In genomic region chr9:18608371-18608770, GRCh38 we compare ENCODE assay signal across 28 cellular contexts.
"Had no signal": no experiment of that assay in that cellular context is flagged by ENCODE, and none has a peak within 500 bp of the region (broad histone marks: within the 10 kb centered on the region; RNA-seq: fewer than 3 reads in every experiment).

No MANE protein-coding gene starts in this region.

- ATAC-seq: pancreas; sciatic nerve; stimulated activated memory B cell treated with anti-CD40 and anti-IgM and Interleukin-4, amounts not matched to agents 10 μg/mL and 1 μg/mL and 100 μg/mL, for 72 hours; stimulated activated naive CD8-positive, alpha-beta T cell treated with anti-CD3 and anti-CD28 coated beads, Interleukin-15, amount 100 ng/mL, for 72 hours had no signal

- H3K27me3 ChIP-seq: pancreas, upper lobe of left lung, vagina had no signal

- H3K9me3 ChIP-seq: pancreas, prostate gland, upper lobe of left lung, vagina had no signal

- H3K9me3 Mint-ChIP-seq: T-helper 2 cell treated with Interferon-gamma antibody and Interleukin-4, amounts not matched to agents 5 μg/mL and 100 μg/mL, for 36 hours had no signal

- H3K4me1 ChIP-seq: pancreas, prostate gland had no signal

- DNase-seq: activated CD4-positive, alpha-beta T cell treated with anti-CD3 and anti-CD28 coated beads for 4 hours; activated CD4-positive, alpha-beta T cell treated with anti-CD3 and anti-CD28 coated beads, Interleukin-2, amount 50 U/mL, for 4 hours; activated effector memory CD4-positive, alpha-beta T cell treated with Interleukin-2 at 50 U/mL for 16 hours; activated naive CD4-positive, alpha-beta T cell treated with Interleukin-2 at 50 U/mL for 16 hours; aorta; caudate nucleus; cortex of kidney; foreskin melanocyte; left ventricle myocardium inferior; naive B cell; pancreas; retina; small intestine; stimulated activated CD4-positive, alpha-beta T cell treated with anti-CD3 and anti-CD28 coated beads, Interleukin-4, amount 100 ng/mL, for 4 hours; stimulated activated CD8-positive, alpha-beta memory T cell treated with anti-CD3 and anti-CD28 coated beads, Interleukin-4, amount 100 ng/mL, for 48 hours; stimulated activated naive CD8-positive, alpha-beta T cell treated with anti-CD3 and anti-CD28 coated beads, Interleukin-15, amount 100 ng/mL, for 72 hours; substantia nigra; upper lobe of left lung had no signal

- H3K27ac Mint-ChIP-seq: activated naive CD8-positive, alpha-beta T cell; stimulated activated memory B cell treated with anti-CD40 and anti-IgM and Interleukin-4, amounts not matched to agents 10 μg/mL and 1 μg/mL and 100 μg/mL, for 72 hours; stimulated activated naive CD8-positive, alpha-beta T cell treated with anti-CD3 and anti-CD28 coated beads, Interleukin-15, amount 100 ng/mL, for 72 hours; T-helper 2 cell treated with Interferon-gamma antibody and Interleukin-4, amounts not matched to agents 5 μg/mL and 100 μg/mL, for 36 hours had no signal

- H3K4me1 Mint-ChIP-seq: naive B cell; stimulated activated memory B cell treated with anti-CD40 and anti-IgM and Interleukin-4, amounts not matched to agents 10 μg/mL and 1 μg/mL and 100 μg/mL, for 72 hours; stimulated activated naive CD8-positive, alpha-beta T cell treated with anti-CD3 and anti-CD28 coated beads, Interleukin-15, amount 100 ng/mL, for 72 hours had no signal

- H3K36me3 Mint-ChIP-seq: activated naive CD8-positive, alpha-beta T cell; stimulated activated memory B cell treated with anti-CD40 and anti-IgM and Interleukin-4, amounts not matched to agents 10 μg/mL and 1 μg/mL and 100 μg/mL, for 72 hours had no signal

- H3K27me3 Mint-ChIP-seq: naive B cell; stimulated activated memory B cell treated with anti-CD40 and anti-IgM and Interleukin-4, amounts not matched to agents 10 μg/mL and 1 μg/mL and 100 μg/mL, for 72 hours; stimulated activated naive CD8-positive, alpha-beta T cell treated with anti-CD3 and anti-CD28 coated beads, Interleukin-15, amount 100 ng/mL, for 72 hours had no signal

- H3K36me3 ChIP-seq: left ventricle myocardium inferior, pancreas, prostate gland, upper lobe of left lung, vagina had no signal

- FAIRE-seq: endothelial cell of umbilical vein, islet of Langerhans, pancreas, small intestine had no signal

- H3K4me3 Mint-ChIP-seq: activated naive CD8-positive, alpha-beta T cell; naive B cell; stimulated activated memory B cell treated with anti-CD40 and anti-IgM and Interleukin-4, amounts not matched to agents 10 μg/mL and 1 μg/mL and 100 μg/mL, for 72 hours; stimulated activated naive CD8-positive, alpha-beta T cell treated with anti-CD3 and anti-CD28 coated beads, Interleukin-15, amount 100 ng/mL, for 72 hours; T-helper 2 cell treated with Interferon-gamma antibody and Interleukin-4, amounts not matched to agents 5 μg/mL and 100 μg/mL, for 36 hours had no signal

- H3K27ac ChIP-seq: left ventricle myocardium inferior, pancreas, prostate gland, upper lobe of left lung, vagina, VCaP had no signal

- H3K4me3 ChIP-seq: left ventricle myocardium inferior, lung, pancreas, prostate gland, upper lobe of left lung, vagina had no signal
